ENCODE assay signal across 30 cellular contexts in genomic region chr9:134676886-134677285, GRCh38. TPM values are rescaled to one million over a fixed set of nuclear protein-coding genes. Genes with fewer than 3 reads are reported as not detected.
"Had no signal": no experiment of that assay in that cellular context is flagged by ENCODE, and none has a peak within 500 bp of the region (broad histone marks: within the 10 kb centered on the region; RNA-seq: fewer than 3 reads in every experiment).

No MANE protein-coding gene starts in this region.

- DNase-seq: activated CD4-positive, alpha-beta T cell treated with anti-CD3 and anti-CD28 coated beads for 4 hours; activated CD4-positive, alpha-beta T cell treated with anti-CD3 and anti-CD28 coated beads, Interleukin-2, amount 50 U/mL, for 4 hours; activated effector memory CD4-positive, alpha-beta T cell treated with Interleukin-2 at 50 U/mL for 16 hours; activated naive CD4-positive, alpha-beta T cell treated with Interleukin-2 at 50 U/mL for 16 hours; activated naive CD8-positive, alpha-beta T cell treated with anti-CD3 and anti-CD28 coated beads, Interleukin-2, amount 10 ng/mL, durations not matched to agents 7 days and 5 days; activated T-cell treated with anti-CD3 and anti-CD28 coated beads for 4 hours; amygdala; foreskin keratinocyte; hypothalamus; immature natural killer cell; mesendoderm; mucosa of descending colon; retina; small intestine; stimulated activated CD4-positive, alpha-beta T cell treated with anti-CD3 and anti-CD28 coated beads, Interleukin-15, amount 100 ng/mL, for 24 hours; stimulated activated CD4-positive, alpha-beta T cell treated with anti-CD3 and anti-CD28 coated beads, Interleukin-2, amount 100 ng/mL, for 24 hours; stimulated activated naive CD4-positive, alpha-beta T cell; T-cell had no signal

- H3K27ac Mint-ChIP-seq: activated naive CD8-positive, alpha-beta T cell treated with anti-CD3 and anti-CD28 coated beads, Interleukin-2, amount 10 ng/mL, durations not matched to agents 7 days and 5 days; dendritic cell treated with granulocyte-macrophage colony-stimulating factor and Interleukin-4, amounts not matched to agents 40 ng/mL and 50 ng/mL, for 4 days; immature natural killer cell; natural killer cell treated with Interleukin-12 subunit alpha and Interleukin-12 subunit beta and Interleukin-15 and Interleukin-18, amount 100 ng/mL, for 72 hours; T-cell; T-helper 2 cell treated with Interferon-gamma antibody and Interleukin-4, amounts not matched to agents 5 μg/mL and 100 μg/mL, for 36 hours had no signal

- H3K27ac ChIP-seq: esophagus muscularis mucosa, foreskin keratinocyte, heart left ventricle, ovary, prostate gland, suprapubic skin, tibial artery had no signal

- H3K9me3 ChIP-seq: mucosa of descending colon, ovary, prostate gland, suprapubic skin, tibial artery had no signal

- H3K4me3 ChIP-seq: esophagus muscularis mucosa, heart left ventricle, lung, mucosa of descending colon, ovary, prostate gland, suprapubic skin, tibial artery had no signal

- FAIRE-seq: small intestine, urothelium cell line had no signal

- H3K36me3 ChIP-seq: esophagus muscularis mucosa, heart left ventricle, ovary, prostate gland, suprapubic skin, tibial artery had no signal

- H3K27me3 ChIP-seq: esophagus muscularis mucosa, foreskin keratinocyte, heart left ventricle, ovary, suprapubic skin, tibial artery had no signal

- H3K9me3 Mint-ChIP-seq: activated naive CD8-positive, alpha-beta T cell treated with anti-CD3 and anti-CD28 coated beads, Interleukin-2, amount 10 ng/mL, durations not matched to agents 7 days and 5 days; natural killer cell treated with Interleukin-12 subunit alpha and Interleukin-12 subunit beta and Interleukin-15 and Interleukin-18, amount 100 ng/mL, for 72 hours; T-helper 2 cell treated with Interferon-gamma antibody and Interleukin-4, amounts not matched to agents 5 μg/mL and 100 μg/mL, for 36 hours had no signal

- H3K36me3 Mint-ChIP-seq: activated naive CD8-positive, alpha-beta T cell treated with anti-CD3 and anti-CD28 coated beads, Interleukin-2, amount 10 ng/mL, durations not matched to agents 7 days and 5 days; immature natural killer cell; T-cell had no signal

- ATAC-seq: foreskin keratinocyte; heart left ventricle; mucosa of descending colon; natural killer cell treated with Interleukin-12 subunit alpha and Interleukin-12 subunit beta and Interleukin-15 and Interleukin-18, amount 100 ng/mL, for 72 hours; sciatic nerve; T-cell had no signal

- H3K4me3 Mint-ChIP-seq: activated naive CD8-positive, alpha-beta T cell treated with anti-CD3 and anti-CD28 coated beads, Interleukin-2, amount 10 ng/mL, durations not matched to agents 7 days and 5 days; dendritic cell treated with granulocyte-macrophage colony-stimulating factor and Interleukin-4, amounts not matched to agents 40 ng/mL and 50 ng/mL, for 4 days; immature natural killer cell; natural killer cell treated with Interleukin-12 subunit alpha and Interleukin-12 subunit beta and Interleukin-15 and Interleukin-18, amount 100 ng/mL, for 72 hours; T-cell; T-helper 2 cell treated with Interferon-gamma antibody and Interleukin-4, amounts not matched to agents 5 μg/mL and 100 μg/mL, for 36 hours had no signal

- H3K4me1 ChIP-seq: foreskin keratinocyte, prostate gland had no signal

- H3K4me1 Mint-ChIP-seq: activated naive CD8-positive, alpha-beta T cell treated with anti-CD3 and anti-CD28 coated beads, Interleukin-2, amount 10 ng/mL, durations not matched to agents 7 days and 5 days; immature natural killer cell; T-cell had no signal

RNA-seq across cellular contexts. Expression of gene COL5A1, which starts 35.3 kb away (rescaled TPM):
- total RNA-seq: natural killer cell treated with Interleukin-12 subunit alpha and Interleukin-12 subunit beta and Interleukin-15 and Interleukin-18, amount 100 ng/mL, for 72 hours had no signal
- polyA plus RNA-seq: immature natural killer cell had no signal
